In the genomic region with DNA sequence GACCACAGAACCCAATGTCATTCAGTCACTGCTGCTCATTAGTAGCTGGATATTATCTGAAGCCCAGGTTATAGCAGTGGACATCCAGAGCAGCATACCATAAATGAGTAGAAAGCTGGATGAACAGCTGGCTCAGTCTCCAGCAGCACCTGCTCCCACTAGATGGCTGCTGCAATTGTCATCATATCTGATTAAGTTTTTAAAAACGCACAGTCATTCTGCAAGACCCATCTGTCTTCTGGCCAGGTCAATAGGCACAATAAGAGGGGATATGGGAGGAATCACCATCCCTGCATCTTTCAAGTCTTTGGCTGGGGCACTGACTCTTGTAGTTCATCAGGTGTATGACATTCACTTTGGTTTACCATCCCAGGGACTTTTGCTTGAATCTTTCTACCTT, we compare ENCODE assay signal across 1 cellular context.
A peak's percentile ranks its signal among the peaks of the same experiment; 100 is the strongest.
TF ChIP-seq lines count a peak whose summit lies in the region.

No MANE protein-coding gene starts in this region.

TF ChIP-seq in A549, 52 proteins besides CTCF, POLR2A, EP300 and RAD21 (continued from another document):
- TF ChIP-seq GATA3 (IDR thresholded peaks at IDR 0.05; ENCODE audit: borderline replicate concordance) (no peak), NFE2L2 (conservative IDR thresholded peaks at IDR 0.05; ENCODE audit: low read length) (peak; percentile 76), RARB (CRISPR knock-in tag; IDR thresholded peaks at IDR 0.05) (no peak), MYC (IDR thresholded peaks at IDR 0.05; ENCODE audit: borderline replicate concordance, low read length) (no peak), NPAS2 (CRISPR knock-in tag; IDR thresholded peaks at IDR 0.05; ENCODE audit: borderline replicate concordance) (no peak)
TF ChIP-seq in A549: peak in this region for 2.
